ENCODE assay signal across 10 cellular contexts in the genomic region with DNA sequence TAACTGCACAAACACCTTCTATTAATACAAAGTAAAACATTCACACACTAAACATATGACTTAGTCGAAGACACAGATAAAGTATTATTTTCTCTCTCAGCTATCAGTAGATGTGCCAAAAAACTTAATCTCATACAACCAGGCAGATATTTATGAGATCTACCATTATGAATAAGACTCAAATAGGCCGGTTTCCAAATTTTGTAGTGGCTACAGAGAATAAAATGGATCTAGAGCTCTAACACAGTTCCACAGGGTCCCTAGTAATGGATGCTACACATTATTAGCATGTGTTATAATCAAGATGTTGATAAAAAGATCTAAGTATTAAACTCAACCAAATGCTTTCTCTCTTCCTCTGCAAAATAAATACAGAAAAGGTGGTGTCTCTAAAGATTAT. TPM values are rescaled to one million over a fixed set of nuclear protein-coding genes. Genes with fewer than 3 reads are reported as not detected.
DNase-seq lines count a peak whose midpoint lies in the region; ATAC-seq and TF ChIP-seq lines count a peak whose summit lies in the region.
"Had no signal": no experiment of that assay in that cellular context is flagged by ENCODE, and none has a peak within 500 bp of the region (broad histone marks: within the 10 kb centered on the region; RNA-seq: fewer than 3 reads in every experiment).

No MANE protein-coding gene starts in this region.

- CTCF ChIA-PET in PC-3 (lab: Charles Lee) = no interaction called here
- CTCF ChIA-PET in activated CD8-positive, alpha-beta T cell treated with anti-CD3 and anti-CD28 coated beads for 36 hours (lab: Charles Lee) = interaction anchor here (1.1 to 1.2 kb wide), 3 partner anchors 10 to 116 kb away, joined by 3 to 4 read pairs (median 3); partner anchors contain the start of gene SAV1

- no peaks in the 10 kb centered on the region for H3K27me3 Mint-ChIP-seq in activated CD8-positive, alpha-beta T cell treated with anti-CD3 and anti-CD28 coated beads for 36 hours

- no TSS peak for BruUV-seq in PC-3 (replicated peaks; lab: Mats Ljungman, UMichigan)

- no peak overlapping the region for H3K9ac ChIP-seq in PC-3 (ENCODE audit: low read length)

- peaks cover 11% of the 10 kb centered on the region; the same call in 1 of the 2 replicates for H3K36me3 ChIP-seq in PC-3 (ENCODE audit: low read depth, low read length)
- no peaks in the 10 kb centered on the region for H3K36me3 ChIP-seq in lower lobe of right lung
- H3K36me3 ChIP-seq in thoracic aorta = peaks cover 4% of the 10 kb centered on the region

- peak overlapping the region; percentile 34 for H3K4me2 ChIP-seq in PC-3 (ENCODE audit: low read length)

- TF ChIP-seq CTCF in PC-3 (conservative IDR thresholded peaks at IDR 0.05; ENCODE audit: low read depth, low read length) (no peak), dorsolateral prefrontal cortex (IDR thresholded peaks at IDR 0.05 in 54 of 56, conservative IDR thresholded peaks at IDR 0.05 in 2 of 56; ENCODE audit: low read depth in 1 of 56, partially characterized antibody in 56 of 56) (no peak), lower lobe of right lung (IDR thresholded peaks at IDR 0.05) (no peak), thoracic aorta (IDR thresholded peaks at IDR 0.05) (no peak)
- TF ChIP-seq CTCF in activated CD8-positive, alpha-beta T cell treated with anti-CD3 and anti-CD28 coated beads for 36 hours (IDR thresholded peaks at IDR 0.05) = no peak

- no peaks in the 10 kb centered on the region for H4K20me1 ChIP-seq in PC-3 (ENCODE audit: low read length)

- H3K4me3 ChIP-seq in PC-3 (ENCODE audit: low read length) (peak overlapping the region; percentile 6; the same call in 1 of the 2 replicates), dorsolateral prefrontal cortex (peak overlapping the region in 11 of 59 donors; percentile 0 to 29 (median 10)), lower lobe of right lung (peak overlapping the region; percentile 17), thoracic aorta (peak overlapping the region; percentile 5)

- POLR2A ChIA-PET in PC-3 (lab: Charles Lee; ENCODE audit: unreplicated experiment) = interaction anchor here (0.6 to 0.7 kb wide), 2 partner anchors 9 to 70 kb away, joined by 5 to 6 read pairs; no protein-coding TSS in a partner anchor
- POLR2A ChIA-PET in activated CD8-positive, alpha-beta T cell treated with anti-CD3 and anti-CD28 coated beads for 36 hours (lab: Charles Lee) = no interaction called here

- no peak overlapping the region for H3K4me3 Mint-ChIP-seq in activated CD8-positive, alpha-beta T cell treated with anti-CD3 and anti-CD28 coated beads for 36 hours

- ATAC-seq in PC-3 (peak; percentile 7), lower lobe of right lung (no peak), thoracic aorta (ENCODE audit: insufficient number of reproducible peaks, low FRiP score, low read depth) (no peak), HG03460 (IDR thresholded peaks at IDR 0.05; ENCODE audit: unreplicated experiment) (no peak), GM21576 (IDR thresholded peaks at IDR 0.05; ENCODE audit: unreplicated experiment) (no peak), HG02981 (IDR thresholded peaks at IDR 0.05; ENCODE audit: unreplicated experiment) (no peak)
- no peak for ATAC-seq in activated CD8-positive, alpha-beta T cell treated with anti-CD3 and anti-CD28 coated beads for 36 hours

- H3K27me3 ChIP-seq in PC-3 (ENCODE audit: low read length) (no peaks in the 10 kb centered on the region), dorsolateral prefrontal cortex (no peaks in the 10 kb centered on the region), lower lobe of right lung (ENCODE audit: low read depth) (no peaks in the 10 kb centered on the region), thoracic aorta (replicated peaks; ENCODE audit: insufficient read depth) (no peaks in the 10 kb centered on the region)

- intact Hi-C loops in PC-3 (cut with micrococcal nuclease) (loop anchor here (1.0 to 10.0 kb wide), 2 partner anchors 10 to 213 kb away; no protein-coding TSS in a partner anchor), dorsolateral prefrontal cortex (cut with DNase I) (no loop called here), lower lobe of right lung (cut with DNase I) (no loop called here)
- intact Hi-C loops in activated CD8-positive, alpha-beta T cell treated with anti-CD3 and anti-CD28 coated beads for 36 hours (cut with micrococcal nuclease) = no loop called here

- no peaks in the 10 kb centered on the region for H3K9me3 ChIP-seq in PC-3 (ENCODE audit: low read length)
- H3K9me3 ChIP-seq in lower lobe of right lung = no peaks in the 10 kb centered on the region
- H3K9me3 ChIP-seq in thoracic aorta = no peaks in the 10 kb centered on the region

- DNase-seq in PC-3 (no peak), dorsolateral prefrontal cortex (no peak), lower lobe of right lung (no peak), thoracic aorta (ENCODE audit: low spot score) (no peak)
- DNase-seq in activated CD8-positive, alpha-beta T cell treated with anti-CD3 and anti-CD28 coated beads for 36 hours = no peak
- DNase-seq: COR-L47, T-helper 1 cell had no signal

- peaks cover 88% of the 10 kb centered on the region for H3K79me2 ChIP-seq in PC-3 (ENCODE audit: low read length)

- no peak overlapping the region for H3K27ac Mint-ChIP-seq in activated CD8-positive, alpha-beta T cell treated with anti-CD3 and anti-CD28 coated beads for 36 hours

- H3K4me1 ChIP-seq in PC-3 (ENCODE audit: insufficient read depth, low read length) (peaks cover 29% of the 10 kb centered on the region), lower lobe of right lung (peaks cover 38% of the 10 kb centered on the region), thoracic aorta (ENCODE audit: control insufficient read depth in 1 of 2, low read depth in 2 of 2) (peaks cover 25 to 68% of the 10 kb centered on the region in 2 donors)

- no peaks in the 10 kb centered on the region for H3K9me2 ChIP-seq in PC-3 (replicated peaks; ENCODE audit: low read length)

- H3F3A ChIP-seq in PC-3 (ENCODE audit: low read length, unreplicated experiment) = no peaks in the 10 kb centered on the region

- no peaks in the 10 kb centered on the region for H3K9me3 Mint-ChIP-seq in activated CD8-positive, alpha-beta T cell treated with anti-CD3 and anti-CD28 coated beads for 36 hours

- 0 out of 2 replicates have a peak overlapping the region, but pooled peaks have one; percentile 2 for H3K27ac ChIP-seq in PC-3 (ENCODE audit: low read length)
- peak overlapping the region in 32 of 59 donors; percentile 0 to 71 (median 40) for H3K27ac ChIP-seq in dorsolateral prefrontal cortex
- peak overlapping the region; percentile 42 for H3K27ac ChIP-seq in lower lobe of right lung
- peak overlapping the region in 1 of 2 donors; percentile 38 for H3K27ac ChIP-seq in thoracic aorta

- no peak overlapping the region for H2AFZ ChIP-seq in PC-3 (ENCODE audit: low read length)

- H3K4me1 Mint-ChIP-seq in activated CD8-positive, alpha-beta T cell treated with anti-CD3 and anti-CD28 coated beads for 36 hours (ENCODE audit: low read depth) = no peaks in the 10 kb centered on the region

- H3K36me3 Mint-ChIP-seq in activated CD8-positive, alpha-beta T cell treated with anti-CD3 and anti-CD28 coated beads for 36 hours (ENCODE audit: low read depth) = peaks cover 10% of the 10 kb centered on the region

RNA-seq across cellular contexts. Expression of gene SAV1, which starts 10.4 kb away (rescaled TPM):
- 66.2 and 87.1 TPM in 2 replicates for total RNA-seq in PC-3 (2014; rRNA removed)
- 10 to 100 TPM; 17.4 to 41.1 (median 25.1) TPM for total RNA-seq in dorsolateral prefrontal cortex
- 39.3 TPM for total RNA-seq in lower lobe of right lung
- 10 to 100 TPM; 35.6 to 47.9 TPM for total RNA-seq in thoracic aorta
- 10 to 100 TPM; 13.2 to 13.4 TPM for total RNA-seq in activated CD8-positive, alpha-beta T cell treated with anti-CD3 and anti-CD28 coated beads for 36 hours
